Comparison of ENCODE assay signal across 8 cellular contexts in genomic region chr16:31215287-31216115, GRCh38. TPM values are rescaled to one million over a fixed set of nuclear protein-coding genes. Genes with fewer than 3 reads are reported as not detected.
DNase-seq lines count a peak whose midpoint lies in the region; ATAC-seq and TF ChIP-seq lines count a peak whose summit lies in the region.

No MANE protein-coding gene starts in this region.

- TF ChIP-seq POLR2A in stomach (IDR thresholded peaks at IDR 0.05), result no peak

- peak; percentile 92 for ATAC-seq in left colon
- ATAC-seq in HG02885 (IDR thresholded peaks at IDR 0.05; ENCODE audit: poor library complexity, unreplicated experiment), result no peak

- peaks cover 4 to 78% (median 47%) of the 10 kb centered on the region in 3 donors for H3K27me3 ChIP-seq in stomach

- DNase-seq in NCI-H82 (lab: John Stamatoyannopoulos, UW) (peak; percentile 45), NCI-H82 treated with DMSO at 0.1 percent for 48 hours (lab: John Stamatoyannopoulos, UW; ENCODE audit: unreplicated experiment) (no peak), NCI-H748 (lab: John Stamatoyannopoulos, UW; ENCODE audit: unreplicated experiment) (peak; percentile 52), cerebellar cortex (ENCODE audit: low spot score) (peak; percentile 83), left colon (peak; percentile 53 to 67), stomach (peak; percentile 64), occipital lobe (lab: John Stamatoyannopoulos, UW) (no peak)

- no peaks in the 10 kb centered on the region for H3K9me3 ChIP-seq in stomach

- TF ChIP-seq EP300 in stomach (IDR thresholded peaks at IDR 0.05), result no peak

- WGBS in stomach, 5 donors, result 1 to 4% (median 1%) methylated on average over 25 to 61 of the region's 61 CpGs

- no peak overlapping the region for H3K27ac ChIP-seq in stomach

- intact Hi-C loops in left colon (cut with DNase I, micrococcal nuclease) (no loop called here), stomach (cut with DNase I; ENCODE audit: low total_unique reads) (no loop called here)

- TF ChIP-seq CTCF in stomach (IDR thresholded peaks at IDR 0.05), result no peak

- no peaks in the 10 kb centered on the region for H3K36me3 ChIP-seq in stomach

- H3K4me3 ChIP-seq in stomach, result peak overlapping the region; percentile 39 to 61 (median 46)

- H3K4me1 ChIP-seq in stomach, result peaks cover 25 to 30% (median 28%) of the 10 kb centered on the region in 4 donors

RNA-seq across cellular contexts. Expression of gene PYDC1, which starts 1.4 kb away (rescaled TPM):
- total RNA-seq in left colon, result not detected
- not detected for total RNA-seq in stomach
- polyA plus RNA-seq in stomach, result not detected
- 0.78 TPM for total RNA-seq in occipital lobe

RNA-seq across cellular contexts. Expression of gene TRIM72, which starts 1.6 kb away (rescaled TPM):
- total RNA-seq in left colon, result not detected
- total RNA-seq in stomach, result under 1 TPM in 1 of 5 donors, not detected in 4; under 0.01 TPM
- polyA plus RNA-seq in stomach, result under 1 TPM in 2 of 3 donors, not detected in 1; 0.10 to 0.15 TPM
- 2.3 TPM for total RNA-seq in occipital lobe

RNA-seq across cellular contexts. Expression of gene PYCARD, which starts 12.9 kb away (rescaled TPM):
- total RNA-seq in left colon (10 to 100 TPM; 83.0 to 93.8 TPM), stomach (100 to 1,000 TPM in 1 of 5 donors, 10 to 100 TPM in 4; 10.5 to 484 (median 29.8) TPM), occipital lobe (6.6 TPM)
- 10 to 100 TPM; 35.7 to 64.9 (median 49.9) TPM for polyA plus RNA-seq in stomach

RNA-seq across cellular contexts. Expression of gene FUS, which starts 35.6 kb away (rescaled TPM):
- total RNA-seq in left colon (100 to 1,000 TPM; 158 to 173 TPM), stomach (100 to 1,000 TPM in 2 of 5 donors, 10 to 100 TPM in 3; 41.1 to 133 (median 60.3) TPM), occipital lobe (50.4 TPM)
- 100 to 1,000 TPM; 130 to 175 (median 135) TPM for polyA plus RNA-seq in stomach

RNA-seq across cellular contexts. Expression of gene ITGAM, which starts 44.3 kb away (rescaled TPM):
- total RNA-seq in left colon (1 to 10 TPM; 2.6 to 6.9 TPM), stomach (100 to 1,000 TPM in 2 of 5 donors, 1 to 10 TPM in 3; 1.8 to 145 (median 7.2) TPM), occipital lobe (4.7 TPM)
- 1 to 10 TPM; 1.2 to 3.8 (median 2.6) TPM for polyA plus RNA-seq in stomach

Comparison
In these comparisons a context has a peak if more than half of its experiments do, and no peak if none do; other contexts are left out.
1. DNase-seq: peak in NCI-H82 (single experiment), NCI-H748 (single experiment), cerebellar cortex (single experiment), left colon (2 of 2) and stomach (single experiment); none in NCI-H82 treated with DMSO at 0.1 percent for 48 hours (single experiment) and occipital lobe (single experiment).